ENCODE assay signal across 8 cellular contexts in the genomic region with DNA sequence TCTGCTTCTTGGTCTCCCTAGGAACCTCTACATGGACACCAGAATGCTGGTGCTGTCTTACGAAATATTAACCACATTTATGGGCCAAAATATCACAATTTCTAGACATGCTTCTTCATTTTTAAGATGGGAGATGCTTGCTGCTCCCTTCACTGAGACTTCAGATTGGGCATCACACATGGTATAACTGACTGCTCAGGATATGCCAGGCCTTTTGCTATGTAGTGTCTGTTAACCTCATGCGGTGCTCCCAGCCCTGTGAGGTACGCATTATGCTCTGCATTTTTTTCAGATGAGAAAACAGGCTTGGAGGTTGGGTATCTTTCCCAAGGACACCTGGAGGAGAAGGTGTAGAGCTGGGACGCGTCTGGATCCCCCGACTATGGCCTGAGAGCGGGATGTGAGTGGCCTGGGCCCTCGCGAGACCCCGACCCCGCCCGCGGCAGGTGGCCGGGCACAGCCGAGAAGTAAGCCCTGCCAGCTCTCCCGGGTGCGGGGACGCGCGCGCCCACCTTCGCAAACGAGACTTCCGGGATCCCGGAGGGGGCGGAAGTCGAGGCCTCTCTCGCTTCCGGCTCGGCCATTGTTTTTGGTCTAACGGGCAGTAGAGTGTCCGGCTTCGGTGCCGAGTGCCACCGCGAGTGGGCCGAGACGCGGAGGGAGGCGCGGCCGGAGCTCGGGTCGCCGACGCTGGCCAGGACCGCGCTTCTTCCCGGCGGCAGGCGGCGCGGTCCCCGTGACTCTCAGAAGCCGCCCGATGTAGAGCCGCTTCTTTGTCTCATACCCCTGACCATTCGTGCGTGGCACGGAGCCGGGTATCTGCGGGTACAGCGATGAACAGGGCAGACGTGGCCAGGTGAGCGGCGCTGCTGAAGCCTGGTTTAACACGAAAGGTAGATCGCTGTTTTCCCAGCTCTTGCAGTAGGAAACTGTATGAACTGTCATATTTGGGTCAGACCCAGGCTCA. TPM values are rescaled to one million over a fixed set of nuclear protein-coding genes. Genes with fewer than 3 reads are reported as not detected.
DNase-seq lines count a peak whose midpoint lies in the region; ATAC-seq and TF ChIP-seq lines count a peak whose summit lies in the region.

A gene (plus strand): TSS at position 568 of the 967 bp plus-strand sequence. CDS start 1,855 bp downstream, outside the sequence.

- TF ChIP-seq CTCF in GM12864 (IDR thresholded peaks at IDR 0.05; ENCODE audit: low read depth, low read length, missing control alignments) (no peak), OCI-LY7 (conservative IDR thresholded peaks at IDR 0.05; ENCODE audit: low read length) (no peak), neural cell (IDR thresholded peaks at IDR 0.05; ENCODE audit: poor library complexity, severe bottlenecking) (peak; percentile 36)

- no TSS peak for BruUV-seq in OCI-LY7 (replicated peaks; lab: Mats Ljungman, UMichigan)

- TF ChIP-seq EP300 in neural cell (conservative IDR thresholded peaks at IDR 0.05; ENCODE audit: poor library complexity, severe bottlenecking), result no peak

- H3K4me3 ChIP-seq in GM12864 (ENCODE audit: low read depth, low read length), result peak within 1 kb of the TSS; percentile 69
- H3K4me3 ChIP-seq in OCI-LY7 (ENCODE audit: low read depth, low read length, poor library complexity, severe bottlenecking), result no peak within 1 kb of the TSS
- peak within 1 kb of the TSS; percentile 84 for H3K4me3 ChIP-seq in neural cell (ENCODE audit: low read length)

- peak; percentile 70 for ATAC-seq in HG02678 (IDR thresholded peaks at IDR 0.05; ENCODE audit: unreplicated experiment)
- peak; percentile 88 for ATAC-seq in stimulated activated naive CD8-positive, alpha-beta T cell treated with anti-CD3 and anti-CD28 coated beads, Interleukin-15, amount 100 ng/mL, for 72 hours
- no peak for ATAC-seq in GM18517 (IDR thresholded peaks at IDR 0.05; ENCODE audit: unreplicated experiment)

- peaks cover 36% of the 10 kb centered on the region for H3K4me1 Mint-ChIP-seq in stimulated activated naive CD8-positive, alpha-beta T cell treated with anti-CD3 and anti-CD28 coated beads, Interleukin-15, amount 100 ng/mL, for 72 hours

- peak within 1 kb of the TSS; percentile 44; the same call in 1 of the 2 replicates for H3K4me2 ChIP-seq in OCI-LY7 (ENCODE audit: low read length)
- H3K4me2 ChIP-seq in neural cell (ENCODE audit: low read length), result peak within 1 kb of the TSS; percentile 77

- peak; percentile 21 for DNase-seq in GM12864 (ENCODE audit: low read depth)
- DNase-seq in OCI-LY7 (ENCODE audit: low spot score), result no peak
- peak; percentile 55 for DNase-seq in activated naive CD4-positive, alpha-beta T cell treated with Interleukin-2 at 50 U/mL for 16 hours
- peak; percentile 45 for DNase-seq in foreskin melanocyte
- peak; percentile 59 to 74 for DNase-seq in stimulated activated naive CD8-positive, alpha-beta T cell treated with anti-CD3 and anti-CD28 coated beads, Interleukin-15, amount 100 ng/mL, for 72 hours

- CTCF ChIA-PET in OCI-LY7 (lab: Charles Lee; ENCODE audit: unreplicated experiment), result no interaction called here

- H3K9me2 ChIP-seq in OCI-LY7 (ENCODE audit: insufficient read depth, low read length) (no peaks in the 10 kb centered on the region), neural cell (ENCODE audit: insufficient read depth, low read length) (no peaks in the 10 kb centered on the region)

- no peaks in the 10 kb centered on the region for H3K4me1 ChIP-seq in OCI-LY7 (ENCODE audit: insufficient read depth, low read length, poor library complexity, severe bottlenecking)

- H2AFZ ChIP-seq in OCI-LY7 (ENCODE audit: low read length) (no peak within 1 kb of the TSS), neural cell (ENCODE audit: low read depth, low read length) (peak within 1 kb of the TSS; percentile 96)

- POLR2A ChIA-PET in OCI-LY7 (lab: Charles Lee), result no interaction called here

- H4K20me1 ChIP-seq in OCI-LY7 (ENCODE audit: insufficient read depth, low read length), result no peaks in the 10 kb centered on the region
- no peaks in the 10 kb centered on the region for H4K20me1 ChIP-seq in neural cell (ENCODE audit: insufficient read depth)

- H3K36me3 ChIP-seq in OCI-LY7 (ENCODE audit: insufficient read depth, low read length) (no peaks in the 10 kb centered on the region), neural cell (ENCODE audit: insufficient read depth, low read length) (no peaks in the 10 kb centered on the region)

- H3K27me3 Mint-ChIP-seq in stimulated activated naive CD8-positive, alpha-beta T cell treated with anti-CD3 and anti-CD28 coated beads, Interleukin-15, amount 100 ng/mL, for 72 hours, result peaks cover 13% of the 10 kb centered on the region

- H3K9me3 Mint-ChIP-seq in stimulated activated naive CD8-positive, alpha-beta T cell treated with anti-CD3 and anti-CD28 coated beads, Interleukin-15, amount 100 ng/mL, for 72 hours, result peaks cover 8 to 12% of the 10 kb centered on the region in 2 donors

- no peaks in the 10 kb centered on the region for H3F3A ChIP-seq in neural cell (ENCODE audit: insufficient read depth, low read length, poor library complexity, severe bottlenecking)

- H3K27me3 ChIP-seq in neural cell (ENCODE audit: insufficient read depth, low read depth, low read length), result no peaks in the 10 kb centered on the region

- intact Hi-C loops in OCI-LY7 (cut with micrococcal nuclease; ENCODE audit: unreplicated experiment), result no loop called here

- H3K27ac ChIP-seq in OCI-LY7 (ENCODE audit: low read depth, low read length, poor library complexity, severe bottlenecking) (no peak within 1 kb of the TSS), neural cell (ENCODE audit: low read length) (peak within 1 kb of the TSS; percentile 83)

- H3K79me2 ChIP-seq in OCI-LY7 (ENCODE audit: insufficient read depth, low read depth, low read length), result no peaks in the 10 kb centered on the region
- H3K79me2 ChIP-seq in neural cell (replicated peaks; ENCODE audit: insufficient read depth, low read length), result peaks cover 13% of the 10 kb centered on the region

- H3K4me3 Mint-ChIP-seq in stimulated activated naive CD8-positive, alpha-beta T cell treated with anti-CD3 and anti-CD28 coated beads, Interleukin-15, amount 100 ng/mL, for 72 hours, result peak within 1 kb of the TSS; percentile 91 to 94

- H3K9me3 ChIP-seq in OCI-LY7 (ENCODE audit: low read length) (no peaks in the 10 kb centered on the region), neural cell (ENCODE audit: low read length) (no peaks in the 10 kb centered on the region)

- no peak for TF ChIP-seq RAD21 in neural cell (conservative IDR thresholded peaks at IDR 0.05)

- H3K27ac Mint-ChIP-seq in stimulated activated naive CD8-positive, alpha-beta T cell treated with anti-CD3 and anti-CD28 coated beads, Interleukin-15, amount 100 ng/mL, for 72 hours, result peak within 1 kb of the TSS; percentile 91 to 96

- peak within 1 kb of the TSS; percentile 85 for H3K9ac ChIP-seq in neural cell (ENCODE audit: low read length)

TF ChIP-seq in neural cell, 6 proteins besides CTCF, POLR2A, EP300 and RAD21:
- TF ChIP-seq EZH2 (IDR thresholded peaks at IDR 0.05; ENCODE audit: borderline replicate concordance, insufficient read depth, low read length, poor library complexity, severe bottlenecking) (no peak), TAF1 (IDR thresholded peaks at IDR 0.05; ENCODE audit: low read depth) (peak; percentile 41), SMC3 (conservative IDR thresholded peaks at IDR 0.05; ENCODE audit: poor library complexity) (no peak), MXI1 (conservative IDR thresholded peaks at IDR 0.05; ENCODE audit: poor library complexity, severe bottlenecking) (peak; percentile 42), POLR2AphosphoS5 (IDR thresholded peaks at IDR 0.05) (peak; percentile 74)
- TF ChIP-seq, protein P1, sequence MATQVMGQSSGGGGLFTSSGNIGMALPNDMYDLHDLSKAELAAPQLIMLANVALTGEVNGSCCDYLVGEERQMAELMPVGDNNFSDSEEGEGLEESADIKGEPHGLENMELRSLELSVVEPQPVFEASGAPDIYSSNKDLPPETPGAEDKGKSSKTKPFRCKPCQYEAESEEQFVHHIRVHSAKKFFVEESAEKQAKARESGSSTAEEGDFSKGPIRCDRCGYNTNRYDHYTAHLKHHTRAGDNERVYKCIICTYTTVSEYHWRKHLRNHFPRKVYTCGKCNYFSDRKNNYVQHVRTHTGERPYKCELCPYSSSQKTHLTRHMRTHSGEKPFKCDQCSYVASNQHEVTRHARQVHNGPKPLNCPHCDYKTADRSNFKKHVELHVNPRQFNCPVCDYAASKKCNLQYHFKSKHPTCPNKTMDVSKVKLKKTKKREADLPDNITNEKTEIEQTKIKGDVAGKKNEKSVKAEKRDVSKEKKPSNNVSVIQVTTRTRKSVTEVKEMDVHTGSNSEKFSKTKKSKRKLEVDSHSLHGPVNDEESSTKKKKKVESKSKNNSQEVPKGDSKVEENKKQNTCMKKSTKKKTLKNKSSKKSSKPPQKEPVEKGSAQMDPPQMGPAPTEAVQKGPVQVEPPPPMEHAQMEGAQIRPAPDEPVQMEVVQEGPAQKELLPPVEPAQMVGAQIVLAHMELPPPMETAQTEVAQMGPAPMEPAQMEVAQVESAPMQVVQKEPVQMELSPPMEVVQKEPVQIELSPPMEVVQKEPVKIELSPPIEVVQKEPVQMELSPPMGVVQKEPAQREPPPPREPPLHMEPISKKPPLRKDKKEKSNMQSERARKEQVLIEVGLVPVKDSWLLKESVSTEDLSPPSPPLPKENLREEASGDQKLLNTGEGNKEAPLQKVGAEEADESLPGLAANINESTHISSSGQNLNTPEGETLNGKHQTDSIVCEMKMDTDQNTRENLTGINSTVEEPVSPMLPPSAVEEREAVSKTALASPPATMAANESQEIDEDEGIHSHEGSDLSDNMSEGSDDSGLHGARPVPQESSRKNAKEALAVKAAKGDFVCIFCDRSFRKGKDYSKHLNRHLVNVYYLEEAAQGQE (IDR thresholded peaks at IDR 0.05; ENCODE audit: borderline replicate concordance), result peak; percentile 73
TF ChIP-seq in neural cell: peak in this region for 4.

RNA-seq across cellular contexts. Expression of the gene that starts here (rescaled TPM):
- total RNA-seq in OCI-LY7 (2014; rRNA removed; shearing (Covaris generic)), result not detected in 2 replicates
- not detected in 2 replicates for total RNA-seq in OCI-LY7 (2022)
- polyA plus RNA-seq in neural cell, result 23.9 and 25.9 TPM in 2 replicates
- 31.1 and 36.0 TPM in 2 replicates for polyA minus RNA-seq in neural cell
